ENCODE assay signal across 22 cellular contexts in genomic region chr7:119252962-119253361, GRCh38.
"Had no signal": no experiment of that assay in that cellular context is flagged by ENCODE, and none has a peak within 500 bp of the region (broad histone marks: within the 10 kb centered on the region; RNA-seq: fewer than 3 reads in every experiment).

No MANE protein-coding gene starts in this region.

- DNase-seq: NCI-H1092; NCI-H1105 treated with DMSO at 0.1 percent for 48 hours; NCI-H1417 treated with DMSO at 0.1 percent for 48 hours; NCI-H146; NCI-H1694 treated with DMSO at 0.1 percent for 48 hours; NCI-H1930; NCI-H2081; NCI-H2107; NCI-H2171 treated with DMSO at 0.1 percent for 48 hours; NCI-H345; NCI-H446 treated with DMSO at 0.1 percent for 48 hours; NCI-H510A treated with DMSO at 0.1 percent for 48 hours; NCI-H774; NK-92 treated with Interleukin-12 subunit alpha and Interleukin-12 subunit beta, amount 100 ng/mL, for 24 hours; PC-3; SHP77; SK-N-SH; SW 1271; T-cell had no signal

- H3K4me2 ChIP-seq: SK-N-SH had no signal

- H3K4me3 ChIP-seq: K562 had no signal

- H3K9me3 ChIP-seq: SK-N-SH had no signal

- ATAC-seq: K562, Panc1, PC-3, T-cell had no signal

- H3K9ac ChIP-seq: SK-N-SH had no signal

- H3K27ac ChIP-seq: RWPE1 had no signal
